ENCODE assay signal across 20 cellular contexts in the genomic region with DNA sequence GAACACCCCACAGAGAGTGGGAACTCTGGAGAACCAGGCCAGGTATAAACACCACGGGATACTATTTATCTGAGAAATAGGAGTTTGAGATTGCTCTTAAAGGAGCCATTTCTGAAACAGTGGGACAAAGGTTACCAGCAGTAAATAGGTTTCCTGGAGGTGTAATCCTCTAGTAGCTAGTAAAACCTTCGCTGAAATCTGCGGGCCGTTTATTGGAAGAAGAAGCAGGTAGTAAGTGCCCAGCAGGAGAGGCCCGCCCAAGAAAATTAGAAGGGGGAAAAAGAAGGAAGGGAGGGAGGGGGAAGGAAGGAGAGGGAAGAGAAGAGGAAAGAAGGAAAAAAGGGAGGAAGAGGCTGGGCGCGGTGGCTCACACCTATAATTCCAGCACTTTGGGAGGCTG. TPM values are rescaled to one million over a fixed set of nuclear protein-coding genes. Genes with fewer than 3 reads are reported as not detected.
DNase-seq lines count a peak whose midpoint lies in the region; ATAC-seq and TF ChIP-seq lines count a peak whose summit lies in the region.
"Had no signal": no experiment of that assay in that cellular context is flagged by ENCODE, and none has a peak within 500 bp of the region (broad histone marks: within the 10 kb centered on the region; RNA-seq: fewer than 3 reads in every experiment).

No MANE protein-coding gene starts in this region.

- no peak for TF ChIP-seq POLR2A in gastrocnemius medialis (IDR thresholded peaks at IDR 0.05)
- no peak for TF ChIP-seq POLR2A in lower leg skin (IDR thresholded peaks at IDR 0.05)

- H3K36me3 ChIP-seq in BLaER1 (no peaks in the 10 kb centered on the region), gastrocnemius medialis (no peaks in the 10 kb centered on the region)

- H3K9me3 ChIP-seq in BLaER1 (no peaks in the 10 kb centered on the region), gastrocnemius medialis (no peaks in the 10 kb centered on the region)
- H3K9me3 ChIP-seq: A549, SJSA1 had no signal

- no peak overlapping the region for H3K4me3 ChIP-seq in BLaER1
- H3K4me3 ChIP-seq in gastrocnemius medialis: no peak overlapping the region
- no peak overlapping the region for H3K4me3 ChIP-seq in lower leg skin (ENCODE audit: low read depth, poor library complexity, severe bottlenecking)
- H3K4me3 ChIP-seq: A549, GM23248, SJSA1 had no signal

- H3K4me2 ChIP-seq in BLaER1: peak overlapping the region; percentile 94
- H3K4me2 ChIP-seq: A549 had no signal

- 85% methylated on average over 7 of the region's 7 CpGs for WGBS in lower leg skin, 2 donors

- intact Hi-C loops in gastrocnemius medialis (cut with DNase I; ENCODE audit: low total_unique reads): loop anchor here (2.0 kb wide), 1 partner anchor 41 kb away; no protein-coding TSS in a partner anchor
- intact Hi-C loops in lower leg skin (cut with DNase I; ENCODE audit: low total_unique reads): no loop called here

- in situ Hi-C loops in gastrocnemius medialis (cut with MboI; ENCODE audit: low sequenced_read_pairs in 4 of 4): no loop called here

- H3K27me3 ChIP-seq in BLaER1: no peaks in the 10 kb centered on the region
- no peaks in the 10 kb centered on the region for H3K27me3 ChIP-seq in layer of hippocampus (ENCODE audit: control insufficient read depth, insufficient read depth, low read length)
- no peaks in the 10 kb centered on the region for H3K27me3 ChIP-seq in gastrocnemius medialis
- H3K27me3 ChIP-seq: SJSA1 had no signal

- ATAC-seq in gastrocnemius medialis (no peak), GM19328 (IDR thresholded peaks at IDR 0.05; ENCODE audit: unreplicated experiment) (no peak), GM18498 (IDR thresholded peaks at IDR 0.05; ENCODE audit: unreplicated experiment) (no peak)
- ATAC-seq: A549; CD8-positive, alpha-beta T cell; PC-3 had no signal

- H4K20me1 ChIP-seq in BLaER1: no peaks in the 10 kb centered on the region

- DNase-seq in LoVo (ENCODE audit: low spot score) (peak; percentile 4), gastrocnemius medialis (no peak), lower leg skin (ENCODE audit: low spot score in 2 of 2) (no peak)
- DNase-seq: Calu3; CD8-positive, alpha-beta T cell; GF-D8; GM23248; HCEC 1CT; KG1; NCI-H1417 treated with DMSO at 0.1 percent for 48 hours; NCI-H187 treated with DMSO at 0.1 percent for 48 hours; NCI-H226; NCI-H524 treated with DMSO at 0.1 percent for 48 hours; PC-3 had no signal

- H3K27ac ChIP-seq in BLaER1: no peak overlapping the region
- peak overlapping the region; percentile 69 for H3K27ac ChIP-seq in layer of hippocampus (ENCODE audit: low read depth, low read length)
- H3K27ac ChIP-seq in gastrocnemius medialis: peak overlapping the region; percentile 76 to 86 (median 80)
- H3K27ac ChIP-seq: A549, GM23248, SJSA1 had no signal

- H3K9ac ChIP-seq in BLaER1: no peak overlapping the region
- H3K9ac ChIP-seq: GM23248 had no signal

- TF ChIP-seq CTCF in gastrocnemius medialis (IDR thresholded peaks at IDR 0.05 in 4 of 5, conservative IDR thresholded peaks at IDR 0.05 in 1 of 5) (no peak), lower leg skin (IDR thresholded peaks at IDR 0.05) (no peak)

- peaks cover 67% of the 10 kb centered on the region for H3K4me1 ChIP-seq in BLaER1
- peaks cover 60% of the 10 kb centered on the region in 2 donors for H3K4me1 ChIP-seq in gastrocnemius medialis
- H3K4me1 ChIP-seq: A549 had no signal

RNA-seq across cellular contexts. Expression of a gene that starts 51.7 kb away (rescaled TPM):
- total RNA-seq in gastrocnemius medialis: 10 to 100 TPM; 11.5 to 31.6 (median 16.3) TPM
- 10 to 100 TPM; 15.7 to 33.0 (median 20.6) TPM for total RNA-seq in lower leg skin
- total RNA-seq: CD8-positive, alpha-beta T cell had no signal
